In the genomic region with DNA sequence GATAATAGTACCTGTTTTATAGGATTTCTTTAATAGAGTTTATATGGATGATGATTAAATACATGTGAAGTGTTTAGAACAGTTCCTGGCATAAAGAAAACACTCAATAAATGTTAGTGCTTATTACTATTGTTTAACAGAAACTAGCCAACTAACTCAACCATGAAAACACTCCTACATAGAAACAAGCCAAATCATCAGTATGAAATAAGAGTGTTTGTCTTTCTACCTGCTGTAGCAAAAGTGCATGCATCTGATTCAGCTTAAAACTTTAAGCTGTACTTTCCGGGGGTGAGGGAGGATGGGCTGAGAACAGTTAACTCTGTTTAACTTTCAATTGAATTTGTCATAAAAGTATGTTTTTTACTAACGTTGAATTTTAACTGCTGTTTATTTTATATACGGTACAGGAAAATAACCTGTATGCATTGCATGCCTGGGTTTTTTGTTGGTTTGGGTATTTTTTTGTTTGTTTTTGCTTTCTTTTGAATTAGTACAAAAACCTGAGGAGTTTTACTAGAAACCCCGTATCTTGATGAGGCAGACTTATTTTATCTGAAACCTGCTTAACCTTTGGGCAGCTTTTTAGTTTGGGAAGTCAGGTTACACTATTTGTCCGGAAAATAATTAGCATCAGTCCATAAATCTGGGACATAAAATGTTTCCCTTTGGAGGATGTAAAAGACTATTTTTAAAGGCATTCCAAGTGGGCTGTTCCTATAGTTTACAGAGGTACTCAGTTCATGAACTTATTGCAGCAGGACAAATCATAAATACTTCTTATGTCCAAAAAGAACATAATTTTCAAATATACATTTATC, we compare ENCODE assay signal across 2 cellular contexts.
TF ChIP-seq lines count a peak whose summit lies in the region.

No MANE protein-coding gene starts in this region.

TF ChIP-seq in HEK293, 187 proteins besides CTCF, POLR2A, EP300 and RAD21 (continues in another document):
- TF ChIP-seq, protein P1, sequence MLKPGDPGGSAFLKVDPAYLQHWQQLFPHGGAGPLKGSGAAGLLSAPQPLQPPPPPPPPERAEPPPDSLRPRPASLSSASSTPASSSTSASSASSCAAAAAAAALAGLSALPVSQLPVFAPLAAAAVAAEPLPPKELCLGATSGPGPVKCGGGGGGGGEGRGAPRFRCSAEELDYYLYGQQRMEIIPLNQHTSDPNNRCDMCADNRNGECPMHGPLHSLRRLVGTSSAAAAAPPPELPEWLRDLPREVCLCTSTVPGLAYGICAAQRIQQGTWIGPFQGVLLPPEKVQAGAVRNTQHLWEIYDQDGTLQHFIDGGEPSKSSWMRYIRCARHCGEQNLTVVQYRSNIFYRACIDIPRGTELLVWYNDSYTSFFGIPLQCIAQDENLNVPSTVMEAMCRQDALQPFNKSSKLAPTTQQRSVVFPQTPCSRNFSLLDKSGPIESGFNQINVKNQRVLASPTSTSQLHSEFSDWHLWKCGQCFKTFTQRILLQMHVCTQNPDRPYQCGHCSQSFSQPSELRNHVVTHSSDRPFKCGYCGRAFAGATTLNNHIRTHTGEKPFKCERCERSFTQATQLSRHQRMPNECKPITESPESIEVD (tag by site-specific recombination; IDR thresholded peaks at IDR 0.05), result peak; percentile 92
- TF ChIP-seq ZNF843 (tag by site-specific recombination; IDR thresholded peaks at IDR 0.05), result peak; percentile 64; the same call in 1 of the 2 replicates
- 0 out of 2 replicates have a peak, but pooled peaks have one; percentile 16 for TF ChIP-seq SP7 (tag by site-specific recombination; IDR thresholded peaks at IDR 0.05)
- TF ChIP-seq, protein P2, sequence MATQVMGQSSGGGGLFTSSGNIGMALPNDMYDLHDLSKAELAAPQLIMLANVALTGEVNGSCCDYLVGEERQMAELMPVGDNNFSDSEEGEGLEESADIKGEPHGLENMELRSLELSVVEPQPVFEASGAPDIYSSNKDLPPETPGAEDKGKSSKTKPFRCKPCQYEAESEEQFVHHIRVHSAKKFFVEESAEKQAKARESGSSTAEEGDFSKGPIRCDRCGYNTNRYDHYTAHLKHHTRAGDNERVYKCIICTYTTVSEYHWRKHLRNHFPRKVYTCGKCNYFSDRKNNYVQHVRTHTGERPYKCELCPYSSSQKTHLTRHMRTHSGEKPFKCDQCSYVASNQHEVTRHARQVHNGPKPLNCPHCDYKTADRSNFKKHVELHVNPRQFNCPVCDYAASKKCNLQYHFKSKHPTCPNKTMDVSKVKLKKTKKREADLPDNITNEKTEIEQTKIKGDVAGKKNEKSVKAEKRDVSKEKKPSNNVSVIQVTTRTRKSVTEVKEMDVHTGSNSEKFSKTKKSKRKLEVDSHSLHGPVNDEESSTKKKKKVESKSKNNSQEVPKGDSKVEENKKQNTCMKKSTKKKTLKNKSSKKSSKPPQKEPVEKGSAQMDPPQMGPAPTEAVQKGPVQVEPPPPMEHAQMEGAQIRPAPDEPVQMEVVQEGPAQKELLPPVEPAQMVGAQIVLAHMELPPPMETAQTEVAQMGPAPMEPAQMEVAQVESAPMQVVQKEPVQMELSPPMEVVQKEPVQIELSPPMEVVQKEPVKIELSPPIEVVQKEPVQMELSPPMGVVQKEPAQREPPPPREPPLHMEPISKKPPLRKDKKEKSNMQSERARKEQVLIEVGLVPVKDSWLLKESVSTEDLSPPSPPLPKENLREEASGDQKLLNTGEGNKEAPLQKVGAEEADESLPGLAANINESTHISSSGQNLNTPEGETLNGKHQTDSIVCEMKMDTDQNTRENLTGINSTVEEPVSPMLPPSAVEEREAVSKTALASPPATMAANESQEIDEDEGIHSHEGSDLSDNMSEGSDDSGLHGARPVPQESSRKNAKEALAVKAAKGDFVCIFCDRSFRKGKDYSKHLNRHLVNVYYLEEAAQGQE (tag by site-specific recombination; IDR thresholded peaks at IDR 0.05), result no peak
- TF ChIP-seq ZNF391 (tag by site-specific recombination; IDR thresholded peaks at IDR 0.05; ENCODE audit: borderline replicate concordance, low read depth), result no peak
- no peak for TF ChIP-seq ZSCAN16 (tag by site-specific recombination; IDR thresholded peaks at IDR 0.05)
- TF ChIP-seq ZFP37 (tag by site-specific recombination; IDR thresholded peaks at IDR 0.05), result no peak
- TF ChIP-seq ZFP69B (tag by site-specific recombination; IDR thresholded peaks at IDR 0.05), result no peak
- no peak for TF ChIP-seq ZNF335 (tag by site-specific recombination; conservative IDR thresholded peaks at IDR 0.05)
- no peak for TF ChIP-seq ZNF629 (tag by site-specific recombination; IDR thresholded peaks at IDR 0.05)
- TF ChIP-seq REPIN1 (tag by site-specific recombination; IDR thresholded peaks at IDR 0.05; ENCODE audit: low read depth), result no peak
- no peak for TF ChIP-seq GLI2 (tag by site-specific recombination; IDR thresholded peaks at IDR 0.05; ENCODE audit: borderline replicate concordance, low read depth)
- no peak for TF ChIP-seq ZNF707 (tag by site-specific recombination; IDR thresholded peaks at IDR 0.05)
- no peak for TF ChIP-seq ZNF510 (tag by site-specific recombination; IDR thresholded peaks at IDR 0.05; ENCODE audit: insufficient replicate concordance)
- TF ChIP-seq ZNF664 (tag by site-specific recombination; IDR thresholded peaks at IDR 0.05), result no peak
- TF ChIP-seq ZNF248 (tag by site-specific recombination; IDR thresholded peaks at IDR 0.05), result no peak
- TF ChIP-seq, protein P3, sequence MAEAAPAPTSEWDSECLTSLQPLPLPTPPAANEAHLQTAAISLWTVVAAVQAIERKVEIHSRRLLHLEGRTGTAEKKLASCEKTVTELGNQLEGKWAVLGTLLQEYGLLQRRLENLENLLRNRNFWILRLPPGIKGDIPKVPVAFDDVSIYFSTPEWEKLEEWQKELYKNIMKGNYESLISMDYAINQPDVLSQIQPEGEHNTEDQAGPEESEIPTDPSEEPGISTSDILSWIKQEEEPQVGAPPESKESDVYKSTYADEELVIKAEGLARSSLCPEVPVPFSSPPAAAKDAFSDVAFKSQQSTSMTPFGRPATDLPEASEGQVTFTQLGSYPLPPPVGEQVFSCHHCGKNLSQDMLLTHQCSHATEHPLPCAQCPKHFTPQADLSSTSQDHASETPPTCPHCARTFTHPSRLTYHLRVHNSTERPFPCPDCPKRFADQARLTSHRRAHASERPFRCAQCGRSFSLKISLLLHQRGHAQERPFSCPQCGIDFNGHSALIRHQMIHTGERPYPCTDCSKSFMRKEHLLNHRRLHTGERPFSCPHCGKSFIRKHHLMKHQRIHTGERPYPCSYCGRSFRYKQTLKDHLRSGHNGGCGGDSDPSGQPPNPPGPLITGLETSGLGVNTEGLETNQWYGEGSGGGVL (tag by site-specific recombination; IDR thresholded peaks at IDR 0.05), result no peak
- TF ChIP-seq ZNF555 (tag by site-specific recombination; conservative IDR thresholded peaks at IDR 0.05), result no peak
- TF ChIP-seq OSR2 (tag by site-specific recombination; IDR thresholded peaks at IDR 0.05), result no peak
- TF ChIP-seq ZNF660 (tag by site-specific recombination; IDR thresholded peaks at IDR 0.05), result no peak
- no peak for TF ChIP-seq ZNF266 (tag by site-specific recombination; IDR thresholded peaks at IDR 0.05; ENCODE audit: low read depth)
- no peak for TF ChIP-seq KLF8 (tag by site-specific recombination; IDR thresholded peaks at IDR 0.05)
- no peak for TF ChIP-seq ZNF433 (tag by site-specific recombination; IDR thresholded peaks at IDR 0.05; ENCODE audit: low read depth)
- TF ChIP-seq ZBTB7A (tag by site-specific recombination; IDR thresholded peaks at IDR 0.05; ENCODE audit: low read depth), result no peak
- no peak for TF ChIP-seq HOXD13 (CRISPR knock-in tag; IDR thresholded peaks at IDR 0.05; ENCODE audit: borderline replicate concordance)
- no peak for TF ChIP-seq ZNF785 (tag by site-specific recombination; IDR thresholded peaks at IDR 0.05)
- TF ChIP-seq ZNF274 (IDR thresholded peaks at IDR 0.05; ENCODE audit: low read length), result no peak
- no peak for TF ChIP-seq ZNF274 (tag by site-specific recombination; IDR thresholded peaks at IDR 0.05; ENCODE audit: borderline replicate concordance)
- TF ChIP-seq MZF1 (tag by site-specific recombination; IDR thresholded peaks at IDR 0.05; ENCODE audit: borderline replicate concordance), result no peak

TF ChIP-seq in GM23338, 12 proteins besides CTCF, POLR2A, EP300 and RAD21 (continued from another document):
- TF ChIP-seq, protein P4, sequence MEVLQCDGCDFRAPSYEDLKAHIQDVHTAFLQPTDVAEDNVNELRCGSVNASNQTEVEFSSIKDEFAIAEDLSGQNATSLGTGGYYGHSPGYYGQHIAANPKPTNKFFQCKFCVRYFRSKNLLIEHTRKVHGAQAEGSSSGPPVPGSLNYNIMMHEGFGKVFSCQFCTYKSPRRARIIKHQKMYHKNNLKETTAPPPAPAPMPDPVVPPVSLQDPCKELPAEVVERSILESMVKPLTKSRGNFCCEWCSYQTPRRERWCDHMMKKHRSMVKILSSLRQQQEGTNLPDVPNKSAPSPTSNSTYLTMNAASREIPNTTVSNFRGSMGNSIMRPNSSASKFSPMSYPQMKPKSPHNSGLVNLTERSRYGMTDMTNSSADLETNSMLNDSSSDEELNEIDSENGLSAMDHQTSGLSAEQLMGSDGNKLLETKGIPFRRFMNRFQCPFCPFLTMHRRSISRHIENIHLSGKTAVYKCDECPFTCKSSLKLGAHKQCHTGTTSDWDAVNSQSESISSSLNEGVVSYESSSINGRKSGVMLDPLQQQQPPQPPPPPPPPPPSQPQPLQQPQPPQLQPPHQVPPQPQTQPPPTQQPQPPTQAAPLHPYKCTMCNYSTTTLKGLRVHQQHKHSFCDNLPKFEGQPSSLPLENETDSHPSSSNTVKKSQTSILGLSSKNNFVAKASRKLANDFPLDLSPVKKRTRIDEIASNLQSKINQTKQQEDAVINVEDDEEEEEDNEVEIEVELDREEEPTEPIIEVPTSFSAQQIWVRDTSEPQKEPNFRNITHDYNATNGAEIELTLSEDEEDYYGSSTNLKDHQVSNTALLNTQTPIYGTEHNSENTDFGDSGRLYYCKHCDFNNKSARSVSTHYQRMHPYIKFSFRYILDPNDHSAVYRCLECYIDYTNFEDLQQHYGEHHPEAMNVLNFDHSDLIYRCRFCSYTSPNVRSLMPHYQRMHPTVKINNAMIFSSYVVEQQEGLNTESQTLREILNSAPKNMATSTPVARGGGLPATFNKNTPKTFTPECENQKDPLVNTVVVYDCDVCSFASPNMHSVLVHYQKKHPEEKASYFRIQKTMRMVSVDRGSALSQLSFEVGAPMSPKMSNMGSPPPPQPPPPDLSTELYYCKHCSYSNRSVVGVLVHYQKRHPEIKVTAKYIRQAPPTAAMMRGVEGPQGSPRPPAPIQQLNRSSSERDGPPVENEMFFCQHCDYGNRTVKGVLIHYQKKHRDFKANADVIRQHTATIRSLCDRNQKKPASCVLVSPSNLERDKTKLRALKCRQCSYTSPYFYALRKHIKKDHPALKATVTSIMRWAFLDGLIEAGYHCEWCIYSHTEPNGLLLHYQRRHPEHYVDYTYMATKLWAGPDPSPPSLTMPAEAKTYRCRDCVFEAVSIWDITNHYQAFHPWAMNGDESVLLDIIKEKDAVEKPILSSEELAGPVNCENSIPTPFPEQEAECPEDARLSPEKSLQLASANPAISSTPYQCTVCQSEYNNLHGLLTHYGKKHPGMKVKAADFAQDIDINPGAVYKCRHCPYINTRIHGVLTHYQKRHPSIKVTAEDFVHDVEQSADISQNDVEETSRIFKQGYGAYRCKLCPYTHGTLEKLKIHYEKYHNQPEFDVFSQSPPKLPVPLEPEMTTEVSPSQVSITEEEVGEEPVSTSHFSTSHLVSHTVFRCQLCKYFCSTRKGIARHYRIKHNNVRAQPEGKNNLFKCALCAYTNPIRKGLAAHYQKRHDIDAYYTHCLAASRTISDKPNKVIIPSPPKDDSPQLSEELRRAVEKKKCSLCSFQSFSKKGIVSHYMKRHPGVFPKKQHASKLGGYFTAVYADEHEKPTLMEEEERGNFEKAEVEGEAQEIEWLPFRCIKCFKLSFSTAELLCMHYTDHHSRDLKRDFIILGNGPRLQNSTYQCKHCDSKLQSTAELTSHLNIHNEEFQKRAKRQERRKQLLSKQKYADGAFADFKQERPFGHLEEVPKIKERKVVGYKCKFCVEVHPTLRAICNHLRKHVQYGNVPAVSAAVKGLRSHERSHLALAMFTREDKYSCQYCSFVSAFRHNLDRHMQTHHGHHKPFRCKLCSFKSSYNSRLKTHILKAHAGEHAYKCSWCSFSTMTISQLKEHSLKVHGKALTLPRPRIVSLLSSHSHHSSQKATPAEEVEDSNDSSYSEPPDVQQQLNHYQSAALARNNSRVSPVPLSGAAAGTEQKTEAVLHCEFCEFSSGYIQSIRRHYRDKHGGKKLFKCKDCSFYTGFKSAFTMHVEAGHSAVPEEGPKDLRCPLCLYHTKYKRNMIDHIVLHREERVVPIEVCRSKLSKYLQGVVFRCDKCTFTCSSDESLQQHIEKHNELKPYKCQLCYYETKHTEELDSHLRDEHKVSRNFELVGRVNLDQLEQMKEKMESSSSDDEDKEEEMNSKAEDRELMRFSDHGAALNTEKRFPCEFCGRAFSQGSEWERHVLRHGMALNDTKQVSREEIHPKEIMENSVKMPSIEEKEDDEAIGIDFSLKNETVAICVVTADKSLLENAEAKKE (CRISPR knock-in tag; IDR thresholded peaks at IDR 0.05), result no peak
- no peak for TF ChIP-seq EZH2 (IDR thresholded peaks at IDR 0.05; ENCODE audit: low read depth, unreplicated experiment)
- no peak for TF ChIP-seq ZNF331 (CRISPR knock-in tag; IDR thresholded peaks at IDR 0.05; ENCODE audit: low read depth)
- no peak for TF ChIP-seq NANOG (IDR thresholded peaks at IDR 0.05; ENCODE audit: borderline replicate concordance)
- TF ChIP-seq POLR2AphosphoS5 (IDR thresholded peaks at IDR 0.05; ENCODE audit: low read depth), result no peak
- no peak for TF ChIP-seq JUNB (IDR thresholded peaks at IDR 0.05; ENCODE audit: unreplicated experiment)
- TF ChIP-seq, protein P2 (IDR thresholded peaks at IDR 0.05; ENCODE audit: unreplicated experiment), result no peak
- TF ChIP-seq STAT1 (IDR thresholded peaks at IDR 0.05; ENCODE audit: unreplicated experiment), result no peak
TF ChIP-seq in GM23338: peak in this region for 0.
